10 cellular contexts compared by ENCODE assay signal in genomic region chr11:67584881-67585873, GRCh38. TPM values are rescaled to one million over a fixed set of nuclear protein-coding genes. Genes with fewer than 3 reads are reported as not detected.
DNase-seq lines count a peak whose midpoint lies in the region; ATAC-seq, FAIRE-seq and TF ChIP-seq lines count a peak whose summit lies in the region.
"Had no signal": no experiment of that assay in that cellular context is flagged by ENCODE, and none has a peak within 500 bp of the region (broad histone marks: within the 10 kb centered on the region; RNA-seq: fewer than 3 reads in every experiment).

No MANE protein-coding gene starts in this region.

- H3K4me2 ChIP-seq in keratinocyte (ENCODE audit: control insufficient read depth, extremely low read depth, insufficient read depth, low read depth, low read length), result peak overlapping the region; percentile 89
- H3K4me2 ChIP-seq: KMS-11 had no signal

- peaks cover 29% of the 10 kb centered on the region for H3K4me1 Mint-ChIP-seq in activated CD4-positive, alpha-beta T cell treated with anti-CD3 and anti-CD28 coated beads, Interleukin-2, amount 10 ng/mL, durations not matched to agents 24 days and 14 days
- peaks cover 45% of the 10 kb centered on the region for H3K4me1 Mint-ChIP-seq in activated naive CD8-positive, alpha-beta T cell (ENCODE audit: low read depth)

- FAIRE-seq in keratinocyte (lab: Jason Lieb, UNC), result no peak

- H3K9me1 ChIP-seq in keratinocyte (ENCODE audit: control insufficient read depth, extremely low read depth, insufficient read depth, low read length), result peaks cover 3% of the 10 kb centered on the region

- peak; percentile 63 for DNase-seq in activated CD4-positive, alpha-beta T cell treated with anti-CD3 and anti-CD28 coated beads, Interleukin-2, amount 10 ng/mL, durations not matched to agents 24 days and 14 days
- no peak for DNase-seq in activated CD4-positive, alpha-beta T cell treated with anti-CD3 and anti-CD28 coated beads, Interleukin-2, amount 50 U/mL, for 1 hour
- DNase-seq in keratinocyte (ENCODE audit: low read depth, low spot score), result no peak
- no peak for DNase-seq in thoracic aorta (ENCODE audit: low spot score)
- no peak for DNase-seq in hypothalamus (lab: John Stamatoyannopoulos, UW)

- no peaks in the 10 kb centered on the region for H3K9me3 Mint-ChIP-seq in activated CD4-positive, alpha-beta T cell treated with anti-CD3 and anti-CD28 coated beads, Interleukin-2, amount 10 ng/mL, durations not matched to agents 24 days and 14 days
- H3K9me3 Mint-ChIP-seq in activated naive CD8-positive, alpha-beta T cell (ENCODE audit: low read depth), result no peaks in the 10 kb centered on the region

- dilution Hi-C loops in keratinocyte (cut with MboI; ENCODE audit: extremely low pct_ligation_motif_present, low sequenced_read_pairs), result no loop called here

- H3K4me1 ChIP-seq in keratinocyte (ENCODE audit: control insufficient read depth, extremely low read depth, insufficient read depth, low read length) (peaks cover 35% of the 10 kb centered on the region), thoracic aorta (ENCODE audit: control insufficient read depth in 1 of 2, low read depth in 2 of 2) (peaks cover 14 to 21% of the 10 kb centered on the region in 2 donors)

- H3K27me3 Mint-ChIP-seq in activated CD4-positive, alpha-beta T cell treated with anti-CD3 and anti-CD28 coated beads, Interleukin-2, amount 10 ng/mL, durations not matched to agents 24 days and 14 days, result peaks cover 10% of the 10 kb centered on the region
- H3K27me3 Mint-ChIP-seq in activated naive CD8-positive, alpha-beta T cell, result no peaks in the 10 kb centered on the region

- H3K9me3 ChIP-seq in keratinocyte (ENCODE audit: control insufficient read depth, low read depth, low read length), result no peaks in the 10 kb centered on the region
- H3K9me3 ChIP-seq in thoracic aorta, result no peaks in the 10 kb centered on the region

- H4K20me1 ChIP-seq in keratinocyte (ENCODE audit: control insufficient read depth, extremely low read depth, insufficient read depth, low read length), result peaks cover 23% of the 10 kb centered on the region

- TF ChIP-seq CTCF in keratinocyte (optimal IDR thresholded peaks at IDR 0.05 in 1 of 3, IDR thresholded peaks at IDR 0.05 in 1 of 3, conservative IDR thresholded peaks at IDR 0.05 in 1 of 3; ENCODE audit: extremely low read depth in 1 of 3, insufficient read depth in 2 of 3, low read length in 3 of 3) (peak in 1 of 3 experiments; percentile 14), thoracic aorta (IDR thresholded peaks at IDR 0.05) (no peak)

- H2AFZ ChIP-seq in keratinocyte (ENCODE audit: control insufficient read depth, low read length), result no peak overlapping the region

- no peak for ATAC-seq in thoracic aorta (ENCODE audit: insufficient number of reproducible peaks, low FRiP score, low read depth)
- ATAC-seq in HG03457 (IDR thresholded peaks at IDR 0.05; ENCODE audit: unreplicated experiment), result no peak
- no peak for ATAC-seq in HG03460 (IDR thresholded peaks at IDR 0.05; ENCODE audit: unreplicated experiment)

- H3K4me3 ChIP-seq in keratinocyte (ENCODE audit: control insufficient read depth in 2 of 3, extremely low read depth in 1 of 3, insufficient read depth in 2 of 3, low read depth in 1 of 3, low read length in 3 of 3) (peak overlapping the region; percentile 84 to 89 (median 86)), thoracic aorta (peak overlapping the region; percentile 82)

- H3K27me3 ChIP-seq in keratinocyte (ENCODE audit: control insufficient read depth, extremely low read depth, insufficient read depth, low read length) (no peaks in the 10 kb centered on the region), thoracic aorta (replicated peaks; ENCODE audit: insufficient read depth) (no peaks in the 10 kb centered on the region)

- H3K4me3 Mint-ChIP-seq in activated CD4-positive, alpha-beta T cell treated with anti-CD3 and anti-CD28 coated beads, Interleukin-2, amount 10 ng/mL, durations not matched to agents 24 days and 14 days, result peak overlapping the region; percentile 82
- peak overlapping the region; percentile 84 for H3K4me3 Mint-ChIP-seq in activated naive CD8-positive, alpha-beta T cell

- H3K36me3 ChIP-seq in keratinocyte (ENCODE audit: control insufficient read depth in 2 of 2, extremely low read depth in 1 of 2, insufficient read depth in 2 of 2, low read length in 2 of 2), result peaks cover 20 to 30% of the 10 kb centered on the region in 2 experiments
- H3K36me3 ChIP-seq in thoracic aorta, result peaks cover 10% of the 10 kb centered on the region

- peak overlapping the region; percentile 75 for H3K27ac Mint-ChIP-seq in activated CD4-positive, alpha-beta T cell treated with anti-CD3 and anti-CD28 coated beads, Interleukin-2, amount 10 ng/mL, durations not matched to agents 24 days and 14 days
- H3K27ac Mint-ChIP-seq in activated naive CD8-positive, alpha-beta T cell, result peak overlapping the region; percentile 78

- peak overlapping the region; percentile 97 for H3K9ac ChIP-seq in keratinocyte (ENCODE audit: control insufficient read depth, extremely low read depth, insufficient read depth, low read length)
- H3K9ac ChIP-seq: KMS-11 had no signal

- H3K27ac ChIP-seq in keratinocyte (ENCODE audit: control insufficient read depth, insufficient read depth, low read length), result peak overlapping the region; percentile 94
- H3K27ac ChIP-seq in thoracic aorta, result peak overlapping the region; percentile 94 to 99
- H3K27ac ChIP-seq: KMS-11 had no signal

- peaks cover 29% of the 10 kb centered on the region for H3K36me3 Mint-ChIP-seq in activated CD4-positive, alpha-beta T cell treated with anti-CD3 and anti-CD28 coated beads, Interleukin-2, amount 10 ng/mL, durations not matched to agents 24 days and 14 days (ENCODE audit: low read depth)
- peaks cover 10% of the 10 kb centered on the region for H3K36me3 Mint-ChIP-seq in activated naive CD8-positive, alpha-beta T cell

- intact Hi-C loops in activated CD4-positive, alpha-beta T cell treated with anti-CD3 and anti-CD28 coated beads, Interleukin-2, amount 10 ng/mL, durations not matched to agents 24 days and 14 days (cut with micrococcal nuclease), result loop anchor here (5.0 to 10.0 kb wide), 3 partner anchors 32 to 230 kb away; partner anchors contain the start of genes CDK2AP2, PITPNM1 and POLD4

- H3K79me2 ChIP-seq in keratinocyte (ENCODE audit: control insufficient read depth, insufficient read depth, low read length), result peaks cover 24% of the 10 kb centered on the region

RNA-seq across cellular contexts. Expression of gene GSTP1, which starts 1.6 kb away (rescaled TPM):
- 305 and 312 TPM in 2 replicates for total RNA-seq in activated CD4-positive, alpha-beta T cell treated with anti-CD3 and anti-CD28 coated beads, Interleukin-2, amount 10 ng/mL, durations not matched to agents 24 days and 14 days
- polyA plus RNA-seq in keratinocyte, result 1,511 to 3,251 TPM (median 1,575 TPM) in 3 replicates
- polyA plus RNA-seq in keratinocyte (2011; ENCODE audit: low read depth), result 379 TPM
- polyA plus RNA-seq in keratinocyte (2011; cell fraction: cytosol; rRNA removed), result 1,984 and 3,223 TPM in 2 replicates
- 1,110 and 1,459 TPM in 2 replicates for polyA plus RNA-seq in keratinocyte (2011; cell fraction: nucleus; rRNA removed)
- 2,382 and 2,611 TPM in 2 replicates for polyA plus RNA-seq in keratinocyte (2012; ENCODE audit: low replicate concordance)
- 1,137 to 2,631 TPM (median 2,247 TPM) in 3 replicates for polyA minus RNA-seq in keratinocyte
- polyA minus RNA-seq in keratinocyte (2011; cell fraction: cytosol; rRNA and poly(A)+ RNA removed), result 2,162 TPM
- polyA minus RNA-seq in keratinocyte (2011; cell fraction: nucleus; rRNA and poly(A)+ RNA removed), result 492 and 503 TPM in 2 replicates
- 100 to 1,000 TPM; 272 to 744 TPM for total RNA-seq in thoracic aorta

RNA-seq across cellular contexts. Expression of gene NDUFV1, which starts 21.6 kb away (rescaled TPM):
- 304 and 321 TPM in 2 replicates for total RNA-seq in activated CD4-positive, alpha-beta T cell treated with anti-CD3 and anti-CD28 coated beads, Interleukin-2, amount 10 ng/mL, durations not matched to agents 24 days and 14 days
- polyA plus RNA-seq in keratinocyte, result 92.9 to 118 TPM (median 102 TPM) in 3 replicates
- 74.0 TPM for polyA plus RNA-seq in keratinocyte (2011; ENCODE audit: low read depth)
- polyA plus RNA-seq in keratinocyte (2011; cell fraction: cytosol; rRNA removed), result 38.6 and 103 TPM in 2 replicates
- polyA plus RNA-seq in keratinocyte (2011; cell fraction: nucleus; rRNA removed), result 208 and 255 TPM in 2 replicates
- 112 and 133 TPM in 2 replicates for polyA plus RNA-seq in keratinocyte (2012; ENCODE audit: low replicate concordance)
- 69.1 to 102 TPM (median 70.3 TPM) in 3 replicates for polyA minus RNA-seq in keratinocyte
- 168 TPM for polyA minus RNA-seq in keratinocyte (2011; cell fraction: cytosol; rRNA and poly(A)+ RNA removed)
- 54.4 and 58.9 TPM in 2 replicates for polyA minus RNA-seq in keratinocyte (2011; cell fraction: nucleus; rRNA and poly(A)+ RNA removed)
- 100 to 1,000 TPM; 240 to 252 TPM for total RNA-seq in thoracic aorta

RNA-seq across cellular contexts. Expression of gene NUDT8, which starts 44.6 kb away (rescaled TPM):
- 22.2 and 22.6 TPM in 2 replicates for total RNA-seq in activated CD4-positive, alpha-beta T cell treated with anti-CD3 and anti-CD28 coated beads, Interleukin-2, amount 10 ng/mL, durations not matched to agents 24 days and 14 days
- 1.1 to 1.6 TPM (median 1.5 TPM) in 3 replicates for polyA plus RNA-seq in keratinocyte
- polyA plus RNA-seq in keratinocyte (2011; ENCODE audit: low read depth), result not detected
- 0.68 and 2.5 TPM in 2 replicates for polyA plus RNA-seq in keratinocyte (2011; cell fraction: cytosol; rRNA removed)
- polyA plus RNA-seq in keratinocyte (2011; cell fraction: nucleus; rRNA removed), result 1.9 and 2.7 TPM in 2 replicates
- polyA plus RNA-seq in keratinocyte (2012; ENCODE audit: low replicate concordance), result 6.7 and 15.8 TPM in 2 replicates
- polyA minus RNA-seq in keratinocyte, result 0.72 to 1.8 TPM in 2 of 3 replicates, not detected in the other
- not detected for polyA minus RNA-seq in keratinocyte (2011; cell fraction: cytosol; rRNA and poly(A)+ RNA removed)
- 1.2 TPM in 1 of 2 replicates, not detected in the other for polyA minus RNA-seq in keratinocyte (2011; cell fraction: nucleus; rRNA and poly(A)+ RNA removed)
- 1 to 10 TPM; 5.7 to 6.1 TPM for total RNA-seq in thoracic aorta

RNA-seq across cellular contexts. Expression of gene TBX10, which starts 54.4 kb away (rescaled TPM):
- not detected in 2 replicates for total RNA-seq in activated CD4-positive, alpha-beta T cell treated with anti-CD3 and anti-CD28 coated beads, Interleukin-2, amount 10 ng/mL, durations not matched to agents 24 days and 14 days
- not detected in 3 replicates for polyA plus RNA-seq in keratinocyte
- polyA plus RNA-seq in keratinocyte (2011; ENCODE audit: low read depth), result not detected
- polyA plus RNA-seq in keratinocyte (2011; cell fraction: cytosol; rRNA removed), result not detected in 2 replicates
- not detected in 2 replicates for polyA plus RNA-seq in keratinocyte (2011; cell fraction: nucleus; rRNA removed)
- not detected in 2 replicates for polyA plus RNA-seq in keratinocyte (2012; ENCODE audit: low replicate concordance)
- polyA minus RNA-seq in keratinocyte, result not detected in 3 replicates
- not detected for polyA minus RNA-seq in keratinocyte (2011; cell fraction: cytosol; rRNA and poly(A)+ RNA removed)
- not detected in 2 replicates for polyA minus RNA-seq in keratinocyte (2011; cell fraction: nucleus; rRNA and poly(A)+ RNA removed)
- not detected for total RNA-seq in thoracic aorta
- total RNA-seq: dermis microvascular lymphatic vessel endothelial cell had no signal
